8 cellular contexts compared by ENCODE assay signal in the genomic region with DNA sequence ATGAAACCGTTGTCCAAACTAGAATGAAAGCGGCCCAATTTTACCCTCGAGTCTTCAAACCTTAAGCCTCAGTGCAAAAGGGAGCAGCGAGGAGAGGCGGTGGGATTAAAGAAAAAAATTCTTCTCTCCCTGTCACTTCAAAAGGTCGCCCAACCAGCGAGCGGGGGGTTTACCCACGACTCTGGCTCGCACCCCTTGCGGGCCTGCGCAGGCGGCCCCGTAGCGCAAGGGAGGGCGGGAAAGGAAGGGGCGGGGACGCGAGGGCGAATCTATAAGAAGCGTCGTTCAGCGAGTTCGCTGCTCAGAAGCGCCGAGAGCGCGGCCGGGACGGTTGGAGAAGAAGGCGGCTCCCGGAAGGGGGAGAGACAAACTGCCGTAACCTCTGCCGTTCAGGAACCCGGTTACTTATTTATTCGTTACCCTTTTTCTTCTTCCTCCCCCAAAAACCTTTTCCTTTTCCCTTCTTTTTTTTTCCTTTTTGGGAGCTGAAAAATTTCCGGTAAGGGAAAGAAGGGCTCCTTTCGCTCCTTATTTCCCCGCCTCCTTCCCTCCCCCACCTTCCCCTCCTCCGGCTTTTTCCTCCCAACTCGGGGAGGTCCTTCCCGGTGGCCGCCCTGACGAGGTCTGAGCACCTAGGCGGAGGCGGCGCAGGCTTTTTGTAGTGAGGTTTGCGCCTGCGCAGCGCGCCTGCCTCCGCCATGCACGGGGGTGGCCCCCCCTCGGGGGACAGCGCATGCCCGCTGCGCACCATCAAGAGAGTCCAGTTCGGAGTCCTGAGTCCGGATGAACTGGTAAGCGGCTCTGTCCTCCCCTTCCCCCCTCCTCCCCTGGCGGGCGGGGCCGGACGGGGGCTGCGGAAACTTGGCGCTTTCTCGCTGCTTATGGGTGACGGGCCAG. TPM values are rescaled to one million over a fixed set of nuclear protein-coding genes. Genes with fewer than 3 reads are reported as not detected.
DNase-seq lines count a peak whose midpoint lies in the region; ATAC-seq and TF ChIP-seq lines count a peak whose summit lies in the region.

A gene (plus strand): TSS at position 300 of the 897 bp plus-strand sequence.

- no peaks in the 10 kb centered on the region for H3K9me3 Mint-ChIP-seq in activated B cell treated with CpG ODN at 0.5 μM for 24 hours
- no peaks in the 10 kb centered on the region for H3K9me3 Mint-ChIP-seq in immature natural killer cell

- peaks cover 37 to 84% (median 73%) of the 10 kb centered on the region in 6 donors for H3K4me1 ChIP-seq in spleen

- H3K27ac Mint-ChIP-seq in activated B cell treated with CpG ODN at 0.5 μM for 24 hours: peak within 1 kb of the TSS; percentile 100
- H3K27ac Mint-ChIP-seq in immature natural killer cell: peak within 1 kb of the TSS; percentile 99 to 100 (median 100)

- intact Hi-C loops in activated B cell treated with CpG ODN at 0.5 μM for 24 hours (cut with micrococcal nuclease): loop anchor here (1.0 to 5.0 kb wide), 16 partner anchors 29 to 358 kb away; a partner anchor contains a TSS
- intact Hi-C loops in spleen (cut with DNase I; ENCODE audit: low total_unique reads): no loop called here

- CTCF ChIA-PET in AG04450 (lab: Charles Lee) (no interaction called here), activated B cell treated with CpG ODN at 0.5 μM for 24 hours (lab: Charles Lee) (interaction anchor here (0.9 to 2.4 kb wide), 3 partner anchors 39 to 76 kb away, joined by 3 to 10 read pairs (median 3); no protein-coding TSS in a partner anchor)

- peak; percentile 99 to 100 (median 99) for TF ChIP-seq POLR2A in spleen (IDR thresholded peaks at IDR 0.05)

- H3K27me3 Mint-ChIP-seq in activated B cell treated with CpG ODN at 0.5 μM for 24 hours (no peaks in the 10 kb centered on the region), immature natural killer cell (ENCODE audit: low read depth in 3 of 3) (peaks cover 29 to 38% (median 32%) of the 10 kb centered on the region in 3 donors)

- ATAC-seq in GM18909 (IDR thresholded peaks at IDR 0.05; ENCODE audit: poor library complexity, unreplicated experiment) (peak; percentile 64), HG03175 (IDR thresholded peaks at IDR 0.05; ENCODE audit: unreplicated experiment) (peak; percentile 59), activated B cell treated with CpG ODN at 0.5 μM for 24 hours (ENCODE audit: low read depth) (peak; percentile 66)

- 0 to 1% (median 1%) methylated on average over 59 to 67 of the region's 68 CpGs for WGBS in spleen, 5 donors

- DNase-seq in AG04450 (ENCODE audit: low read depth, low spot score) (peak; percentile 96), NCI-H226 (peak; percentile 96), activated B cell treated with CpG ODN at 0.5 μM for 24 hours (peak; percentile 99), caudate nucleus (lab: John Stamatoyannopoulos, UW) (peak; percentile 56 to 99 (median 97)), immature natural killer cell (peak; percentile 99), spleen (peak; percentile 100)

- H3K36me3 Mint-ChIP-seq in activated B cell treated with CpG ODN at 0.5 μM for 24 hours (ENCODE audit: low read depth) (peaks cover 44% of the 10 kb centered on the region), immature natural killer cell (no peaks in the 10 kb centered on the region)

- peak within 1 kb of the TSS; percentile 98 for H3K4me3 Mint-ChIP-seq in activated B cell treated with CpG ODN at 0.5 μM for 24 hours
- H3K4me3 Mint-ChIP-seq in immature natural killer cell: peak within 1 kb of the TSS; percentile 93 to 99 (median 99)

- H3K4me1 Mint-ChIP-seq in activated B cell treated with CpG ODN at 0.5 μM for 24 hours: peaks cover 70% of the 10 kb centered on the region
- H3K4me1 Mint-ChIP-seq in immature natural killer cell: peaks cover 70 to 83% of the 10 kb centered on the region in 2 donors

- H3K27ac ChIP-seq in AG04450 (ENCODE audit: low read depth, low read length) (peak within 1 kb of the TSS; percentile 100), caudate nucleus (ENCODE audit: low read depth, low read length) (peak within 1 kb of the TSS; percentile 99), spleen (peak within 1 kb of the TSS; percentile 96 to 100 (median 100))

- H3K27me3 ChIP-seq in AG04450 (ENCODE audit: control insufficient read depth, insufficient read depth, low read length): no peaks in the 10 kb centered on the region
- H3K27me3 ChIP-seq in spleen (replicated peaks in 1 of 7): no peaks in the 10 kb centered on the region

- POLR2A ChIA-PET in AG04450 (lab: Yijun Ruan, JAX): interaction anchor here (0.6 to 2.8 kb wide), 23 partner anchors 9 to 654 kb away, joined by 3 to 20 read pairs (median 4); a partner anchor contains a TSS
- POLR2A ChIA-PET in activated B cell treated with CpG ODN at 0.5 μM for 24 hours (lab: Charles Lee): interaction anchor here (0.6 to 5.0 kb wide), 67 partner anchors 8 to 1338 kb away, joined by 3 to 87 read pairs (median 5); a partner anchor contains a TSS

- H3K4me3 ChIP-seq in AG04450 (ENCODE audit: low read depth, low read length) (peak within 1 kb of the TSS; percentile 92), spleen (peak within 1 kb of the TSS; percentile 48 to 83 (median 60))

- H3K9me3 ChIP-seq in AG04450 (ENCODE audit: control insufficient read depth, insufficient read depth, low read length): no peaks in the 10 kb centered on the region
- no peaks in the 10 kb centered on the region for H3K9me3 ChIP-seq in spleen

- peaks cover 0 to 8% (median 0%) of the 10 kb centered on the region in 6 donors for H3K36me3 ChIP-seq in spleen

- TF ChIP-seq CTCF in AG04450 (IDR thresholded peaks at IDR 0.05; ENCODE audit: low read depth, low read length) (no peak), activated B cell treated with CpG ODN at 0.5 μM for 24 hours (IDR thresholded peaks at IDR 0.05) (no peak), spleen (IDR thresholded peaks at IDR 0.05 in 8 of 11, conservative IDR thresholded peaks at IDR 0.05 in 3 of 11) (peak in 4 of 11 experiments; percentile 7 to 29 (median 22))

RNA-seq across cellular contexts. Expression of the gene that starts here (rescaled TPM):
- polyA plus RNA-seq in AG04450 (2011; rRNA removed) (18.4 and 35.0 TPM in 2 replicates), immature natural killer cell (10 to 100 TPM; 16.0 to 67.8 (median 25.7) TPM), spleen (10 to 100 TPM in 1 of 3 donors, 1 to 10 TPM in 2; 8.2 to 26.0 (median 8.8) TPM)
- 207 and 320 TPM in 2 replicates for polyA minus RNA-seq in AG04450 (2011; rRNA and poly(A)+ RNA removed)
- total RNA-seq in activated B cell treated with CpG ODN at 0.5 μM for 24 hours (148 and 162 TPM in 2 replicates), spleen (100 to 1,000 TPM; 108 to 196 (median 173) TPM)

Comparison
In these comparisons a context has a peak if more than half of its experiments do, and no peak if none do; other contexts are left out.
1. Peak in every context shown above with its lines: DNase-seq, ATAC-seq, H3K4me3 ChIP-seq and H3K27ac ChIP-seq.